23 cellular contexts compared by ENCODE assay signal in genomic region chr11:35388054-35388453, GRCh38. TPM values are rescaled to one million over a fixed set of nuclear protein-coding genes. Genes with fewer than 3 reads are reported as not detected.
DNase-seq lines count a peak whose midpoint lies in the region; ATAC-seq and TF ChIP-seq lines count a peak whose summit lies in the region.
"Had no signal": no experiment of that assay in that cellular context is flagged by ENCODE, and none has a peak within 500 bp of the region (broad histone marks: within the 10 kb centered on the region; RNA-seq: fewer than 3 reads in every experiment).

No MANE protein-coding gene starts in this region.

- H3K36me3 Mint-ChIP-seq in brain = peaks cover 9% of the 10 kb centered on the region

- no peak overlapping the region for H2BK120ac ChIP-seq in mesenchymal stem cell (ENCODE audit: low read depth, low read length)

- H3K27ac ChIP-seq in ACC112 (ENCODE audit: low read depth, low read length) (peak overlapping the region; percentile 15; the same call in 1 of the 2 replicates), Panc1 (ENCODE audit: low read length) (peak overlapping the region; percentile 57; the same call in 1 of the 2 replicates), mesenchymal stem cell (ENCODE audit: low read length, poor library complexity, severe bottlenecking) (no peak overlapping the region), heart right ventricle (no peak overlapping the region), aorta (ENCODE audit: low read depth in 1 of 2, low read length in 2 of 2) (peak overlapping the region in 1 of 2 donors; percentile 78)
- H3K27ac ChIP-seq: HL-60, SJCRH30 had no signal

- no peak overlapping the region for H3K14ac ChIP-seq in mesenchymal stem cell (ENCODE audit: low read length in 2 of 2)

- H3K4me3 Mint-ChIP-seq in brain = no peak overlapping the region
- H3K4me3 Mint-ChIP-seq: CD4-positive, alpha-beta T cell; H9 had no signal

- H3K4me1 ChIP-seq in ACC112 (ENCODE audit: control insufficient read depth, insufficient read depth, low read length, unreplicated experiment) = peaks cover 19% of the 10 kb centered on the region
- peaks cover 28% of the 10 kb centered on the region for H3K4me1 ChIP-seq in Panc1 (ENCODE audit: control insufficient read depth, insufficient read depth, low read length)
- H3K4me1 ChIP-seq in mesenchymal stem cell (ENCODE audit: control insufficient read depth, insufficient read depth, low read depth, low read length) = no peaks in the 10 kb centered on the region
- peaks cover 0 to 32% (median 6%) of the 10 kb centered on the region in 9 donors for H3K4me1 ChIP-seq in heart right ventricle
- H3K4me1 ChIP-seq in aorta (ENCODE audit: control insufficient read depth in 1 of 2, insufficient read depth in 2 of 2, low read length in 2 of 2) = peaks cover 0 to 4% of the 10 kb centered on the region in 2 donors
- peaks cover 19% of the 10 kb centered on the region for H3K4me1 ChIP-seq in mucosa of descending colon (ENCODE audit: low read depth)
- H3K4me1 ChIP-seq: SJCRH30 had no signal

- in situ Hi-C loops in Panc1 (cut with HindIII; ENCODE audit: low pct_unique_long_range_greater_than_20kb, low sequenced_read_pairs) = no loop called here

- WGBS in mesenchymal stem cell = 100% methylated on average over 2 of the region's 5 CpGs
- 92 to 93% methylated on average over 5 of the region's 5 CpGs for WGBS in heart right ventricle, 2 donors
- WGBS in aorta, 2 donors = 75 to 83% methylated on average over 5 of the region's 5 CpGs

- H3K4me1 Mint-ChIP-seq in brain = peaks cover 46% of the 10 kb centered on the region

- H2AK5ac ChIP-seq in mesenchymal stem cell (ENCODE audit: low read length, severe bottlenecking) = no peak overlapping the region

- H3K4me3 ChIP-seq in ACC112 (ENCODE audit: low read depth, low read length) (no peak overlapping the region), Panc1 (ENCODE audit: low read depth in 2 of 2, low read length in 2 of 2) (no peak overlapping the region), mesenchymal stem cell (ENCODE audit: insufficient read depth in 1 of 2, low read depth in 1 of 2, low read length in 2 of 2) (no peak overlapping the region), heart right ventricle (no peak overlapping the region), aorta (ENCODE audit: low read length in 2 of 2) (no peak overlapping the region), mucosa of descending colon (no peak overlapping the region)
- H3K4me3 ChIP-seq: GM12878, SJCRH30 had no signal

- DNase-seq in Panc1 (ENCODE audit: low read depth, low spot score) (no peak), mesenchymal stem cell (no peak), heart right ventricle (no peak), aorta (no peak), mucosa of descending colon (no peak)
- DNase-seq in activated T-cell treated with anti-CD3 and anti-CD28 coated beads, Interleukin-2, amount 50 U/mL, for 1 hour = no peak
- DNase-seq: CD4-positive, alpha-beta T cell; DMS 273 treated with DMSO at 0.1 percent for 48 hours; DMS79 treated with DMSO at 0.1 percent for 48 hours; H9; NCI-H1694; NCI-H2081 treated with DMSO at 0.1 percent for 48 hours; NCI-H2171 treated with DMSO at 0.1 percent for 48 hours; NCI-H524 treated with DMSO at 0.1 percent for 48 hours; NCI-H82; SJCRH30 had no signal

- H3K9ac ChIP-seq in mesenchymal stem cell (ENCODE audit: low read length) = peak overlapping the region; percentile 46

- TF ChIP-seq CTCF in Panc1 (IDR thresholded peaks at IDR 0.05) (no peak), brain (conservative IDR thresholded peaks at IDR 0.05) (no peak), heart right ventricle (IDR thresholded peaks at IDR 0.05) (no peak), mucosa of descending colon (IDR thresholded peaks at IDR 0.05) (no peak)

- H3K27me3 Mint-ChIP-seq in brain = no peaks in the 10 kb centered on the region
- H3K27me3 Mint-ChIP-seq: CD4-positive, alpha-beta T cell had no signal

- ATAC-seq in Panc1 (no peak), heart right ventricle (no peak), aorta (ENCODE audit: low FRiP score) (no peak), mucosa of descending colon (no peak)
- ATAC-seq: GM12878, HepG2 had no signal

- no peak overlapping the region for H4K91ac ChIP-seq in mesenchymal stem cell (ENCODE audit: low read length)

- H2BK15ac ChIP-seq in mesenchymal stem cell (ENCODE audit: low read depth, poor library complexity, severe bottlenecking) = no peak overlapping the region

- POLR2A ChIA-PET in Panc1 (lab: Charles Lee) = no interaction called here

- no peak overlapping the region for H3K23ac ChIP-seq in mesenchymal stem cell (ENCODE audit: low read length in 2 of 2)

- CTCF ChIA-PET in Panc1 (lab: Charles Lee) = no interaction called here

- H3K18ac ChIP-seq in mesenchymal stem cell (ENCODE audit: low read depth in 1 of 2, low read length in 2 of 2) = no peak overlapping the region

- no peak overlapping the region for H2BK5ac ChIP-seq in mesenchymal stem cell (ENCODE audit: low read depth, low read length, poor library complexity, severe bottlenecking)

- peak overlapping the region in 3 of 5 experiments; percentile 26 to 42 (median 36) for H3K27ac Mint-ChIP-seq in brain
- H3K27ac Mint-ChIP-seq: H9 had no signal

- H3K9me3 ChIP-seq in Panc1 (ENCODE audit: control insufficient read depth, insufficient read depth, low read depth, low read length) (no peaks in the 10 kb centered on the region), mesenchymal stem cell (ENCODE audit: control insufficient read depth, low read length) (no peaks in the 10 kb centered on the region), heart right ventricle (no peaks in the 10 kb centered on the region), aorta (ENCODE audit: control insufficient read depth, low read length) (no peaks in the 10 kb centered on the region), mucosa of descending colon (no peaks in the 10 kb centered on the region)
- H3K9me3 ChIP-seq: SJCRH30 had no signal

- H3K4me2 ChIP-seq in mesenchymal stem cell (ENCODE audit: low read length, poor library complexity, severe bottlenecking) = no peak overlapping the region

- H2AFZ ChIP-seq in ACC112 (ENCODE audit: low read length, unreplicated experiment) (no peak overlapping the region), mesenchymal stem cell (ENCODE audit: low read depth, low read length) (no peak overlapping the region)

- H2BK12ac ChIP-seq in mesenchymal stem cell (ENCODE audit: low read length in 2 of 2) = no peak overlapping the region

- no peak overlapping the region for H4K8ac ChIP-seq in mesenchymal stem cell (ENCODE audit: low read length)

- BruUV-seq in Panc1 (replicated peaks; lab: Mats Ljungman, UMichigan) = no TSS peak

- no peak overlapping the region for H3K4ac ChIP-seq in mesenchymal stem cell (ENCODE audit: low read depth in 1 of 2, low read length in 2 of 2)

- no peaks in the 10 kb centered on the region for H3K79me2 ChIP-seq in ACC112 (ENCODE audit: control insufficient read depth, insufficient read depth, low read length, unreplicated experiment)

- H3K36me3 ChIP-seq in ACC112 (ENCODE audit: insufficient read depth, low read length) (no peaks in the 10 kb centered on the region), Panc1 (ENCODE audit: control insufficient read depth, insufficient read depth, low read length) (no peaks in the 10 kb centered on the region), mesenchymal stem cell (ENCODE audit: control insufficient read depth in 1 of 2, insufficient read depth in 2 of 2, low read depth in 1 of 2, low read length in 2 of 2) (peaks cover 0 to 17% of the 10 kb centered on the region in 2 experiments), heart right ventricle (no peaks in the 10 kb centered on the region), aorta (ENCODE audit: control insufficient read depth in 1 of 2, insufficient read depth in 2 of 2, low read length in 1 of 2) (no peaks in the 10 kb centered on the region), mucosa of descending colon (ENCODE audit: low read depth) (no peaks in the 10 kb centered on the region)
- H3K36me3 ChIP-seq: SJCRH30 had no signal

- H3K27me3 ChIP-seq in ACC112 (ENCODE audit: insufficient read depth, low read length) (no peaks in the 10 kb centered on the region), Panc1 (ENCODE audit: control insufficient read depth, insufficient read depth, low read length) (no peaks in the 10 kb centered on the region), mesenchymal stem cell (ENCODE audit: control insufficient read depth in 1 of 2, insufficient read depth in 1 of 2, low read length in 2 of 2) (peaks cover 0 to 7% of the 10 kb centered on the region in 2 experiments), heart right ventricle (peaks cover 0 to 3% (median 0%) of the 10 kb centered on the region in 7 donors), aorta (ENCODE audit: control insufficient read depth in 1 of 2, insufficient read depth in 2 of 2, low read length in 1 of 2) (no peaks in the 10 kb centered on the region)
- H3K27me3 ChIP-seq: SJCRH30 had no signal

- no peaks in the 10 kb centered on the region for H3K79me1 ChIP-seq in mesenchymal stem cell (replicated peaks; ENCODE audit: low read length, poor library complexity, severe bottlenecking)

- peaks cover 0 to 9% (median 2%) of the 10 kb centered on the region in 5 experiments for H3K9me3 Mint-ChIP-seq in brain
- H3K9me3 Mint-ChIP-seq: CD4-positive, alpha-beta T cell; H9 had no signal

- intact Hi-C loops in Panc1 (cut with micrococcal nuclease; ENCODE audit: unreplicated experiment) = no loop called here
- intact Hi-C loops in heart right ventricle (cut with DNase I) = loop anchor here in 4 of 10 donors (10.0 kb wide), 3 partner anchors 123 to 153 kb away; no protein-coding TSS in a partner anchor
- intact Hi-C loops in aorta (cut with DNase I) = loop anchor here in 1 of 2 donors (5.0 kb wide), 1 partner anchor 141 kb away; no protein-coding TSS in a partner anchor
- intact Hi-C loops in mucosa of descending colon (cut with DNase I, micrococcal nuclease) = no loop called here

RNA-seq across cellular contexts. Expression of gene SLC1A2, which starts 31.3 kb away (rescaled TPM):
- total RNA-seq in Panc1 (2021; ENCODE audit: unreplicated experiment) (0.21 TPM), heart right ventricle (10 to 100 TPM in 2 of 10 donors, 1 to 10 TPM in 8; 2.8 to 25.8 (median 3.8) TPM), aorta (1 to 10 TPM; 1.1 to 1.5 TPM), mucosa of descending colon (1 to 10 TPM in 1 of 3 donors, under 1 TPM in 2; 0.12 to 1.1 (median 0.32) TPM)
- 0.17 TPM for polyA plus RNA-seq in Panc1 (2012; ENCODE audit: insufficient read length)
- polyA plus RNA-seq in brain (ENCODE audit: insufficient read depth, low read depth, low replicate concordance) (108 TPM), heart right ventricle (1 to 10 TPM in 1 of 2 donors, under 1 TPM in 1; 0.29 to 2.3 TPM), aorta (not detected)
- polyA plus RNA-seq in mesenchymal stem cell (2013, experiment 1 of 2) = 0.18 TPM
- polyA plus RNA-seq in mesenchymal stem cell (2013, experiment 2 of 2) = 0.11 TPM
- total RNA-seq: CD4-positive, alpha-beta T cell; HT-29; OCI-LY7; SJCRH30 had no signal

Comparison
In these comparisons a context has a peak if more than half of its experiments do, and no peak if none do; other contexts are left out.
1. H3K27ac ChIP-seq: peak in ACC112 (single experiment) and Panc1 (single experiment); none in mesenchymal stem cell (single experiment) and heart right ventricle (0 of 10).